ENCODE assay signal across 16 cellular contexts in the genomic region with DNA sequence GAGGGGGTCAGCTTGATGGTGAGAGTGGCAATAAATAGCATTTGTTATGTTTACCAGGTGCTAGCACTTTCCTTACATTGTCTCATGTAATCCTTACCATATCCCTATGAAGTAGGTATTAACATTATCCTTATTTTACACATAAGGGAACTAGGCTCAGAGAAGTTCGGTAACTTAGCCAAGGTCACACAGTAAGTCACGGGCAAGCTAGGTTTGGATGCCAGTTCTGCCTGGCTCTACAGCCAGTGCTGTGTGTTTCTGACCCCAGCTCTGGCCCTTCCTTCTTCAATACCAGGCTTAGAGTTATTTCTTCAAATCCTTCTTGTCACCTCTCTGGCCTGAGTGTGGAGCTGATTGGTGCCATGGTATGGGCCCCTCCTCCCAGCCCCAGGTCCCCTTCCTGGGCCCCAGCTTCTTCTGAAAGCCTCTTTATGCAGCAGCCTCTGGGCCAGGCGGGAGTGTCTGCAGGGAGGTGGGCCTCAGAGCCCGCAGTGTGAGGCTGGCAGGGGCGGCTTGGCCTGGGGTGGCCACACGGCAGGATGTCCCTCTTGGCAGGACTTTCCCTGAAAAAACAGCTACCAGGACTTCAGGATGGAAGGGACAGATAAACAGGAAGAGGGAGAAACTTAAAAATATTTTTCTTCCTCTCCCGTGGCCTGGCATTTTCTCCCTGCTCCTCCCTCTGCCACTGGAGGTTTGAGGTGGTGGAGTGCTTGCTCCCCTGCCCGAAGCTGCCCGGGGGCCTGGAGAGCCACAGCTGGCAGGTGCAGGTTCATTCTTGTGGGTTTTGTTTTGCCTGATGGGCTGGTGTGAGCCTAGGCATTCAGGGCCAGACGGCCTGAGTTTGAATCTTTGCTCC. TPM values are rescaled to one million over a fixed set of nuclear protein-coding genes. Genes with fewer than 3 reads are reported as not detected.
DNase-seq lines count a peak whose midpoint lies in the region; ATAC-seq and TF ChIP-seq lines count a peak whose summit lies in the region.
"Had no signal": no experiment of that assay in that cellular context is flagged by ENCODE, and none has a peak within 500 bp of the region (broad histone marks: within the 10 kb centered on the region; RNA-seq: fewer than 3 reads in every experiment).

No MANE protein-coding gene starts in this region.

- peak overlapping the region; percentile 90 for H3K27ac Mint-ChIP-seq in neural crest cell (ENCODE audit: unreplicated experiment)
- H3K27ac Mint-ChIP-seq: activated T-cell treated with anti-CD3 and anti-CD28 coated beads, Interleukin-2, amount 50 U/mL, for 24 hours had no signal

- H3K36me3 Mint-ChIP-seq in neural crest cell (ENCODE audit: low read depth) = no peaks in the 10 kb centered on the region

- H3K27ac ChIP-seq in esophagus squamous epithelium (peak overlapping the region in 3 of 4 donors; percentile 59 to 69 (median 66)), aorta (ENCODE audit: low read depth in 1 of 2, low read length in 2 of 2) (no peak overlapping the region)
- H3K27ac ChIP-seq: epithelial cell of prostate, WERI-Rb-1 had no signal

- H3K9me3 ChIP-seq in esophagus squamous epithelium = no peaks in the 10 kb centered on the region
- H3K9me3 ChIP-seq in aorta (ENCODE audit: control insufficient read depth, low read length) = no peaks in the 10 kb centered on the region
- H3K9me3 ChIP-seq: HAP-1 had no signal

- peaks cover 53% of the 10 kb centered on the region for H3K4me1 Mint-ChIP-seq in neural crest cell

- no peaks in the 10 kb centered on the region for H3K27me3 ChIP-seq in esophagus squamous epithelium
- no peaks in the 10 kb centered on the region for H3K27me3 ChIP-seq in aorta (ENCODE audit: control insufficient read depth in 1 of 2, insufficient read depth in 2 of 2, low read length in 1 of 2)

- 36 to 51% methylated on average over 6 to 10 of the region's 10 CpGs for WGBS in esophagus squamous epithelium, 2 donors
- 33 to 34% methylated on average over 10 of the region's 10 CpGs for WGBS in aorta, 2 donors

- DNase-seq in COLO668 (lab: John Stamatoyannopoulos, UW; ENCODE audit: unreplicated experiment) (peak; percentile 9), RPMI8226 (peak; percentile 43), esophagus squamous epithelium (lab: John Stamatoyannopoulos, UW) (no peak), neural crest cell (ENCODE audit: low read depth, low spot score) (peak; percentile 27), aorta (no peak), iPS-NIHi7 (ENCODE audit: extremely low spot score) (no peak)
- DNase-seq in activated CD4-positive, alpha-beta T cell treated with anti-CD3 and anti-CD28 coated beads for 1 hour = no peak
- DNase-seq: activated T-cell treated with anti-CD3 and anti-CD28 coated beads, Interleukin-2, amount 50 U/mL, for 24 hours; NCI-H1930; NK-92 treated with Interleukin-12 subunit alpha and Interleukin-12 subunit beta, amount 100 ng/mL, for 24 hours; WERI-Rb-1 had no signal

- TF ChIP-seq CTCF in esophagus squamous epithelium (IDR thresholded peaks at IDR 0.05) (no peak), neural crest cell (conservative IDR thresholded peaks at IDR 0.05) (no peak)

- no peak for ATAC-seq in aorta (ENCODE audit: low FRiP score)
- ATAC-seq in GM21717 (IDR thresholded peaks at IDR 0.05; ENCODE audit: unreplicated experiment) = no peak
- ATAC-seq: SK-N-SH treated with all-trans-retinoic acid at 6 μM for 48 hours had no signal

- H3K9me3 Mint-ChIP-seq in neural crest cell = no peaks in the 10 kb centered on the region
- H3K9me3 Mint-ChIP-seq: activated T-cell treated with anti-CD3 and anti-CD28 coated beads, Interleukin-2, amount 50 U/mL, for 24 hours had no signal

- H3K4me3 ChIP-seq in esophagus squamous epithelium (no peak overlapping the region), aorta (ENCODE audit: low read length in 2 of 2) (no peak overlapping the region)
- H3K4me3 ChIP-seq: HAP-1, skin epidermis had no signal

- H3K36me3 ChIP-seq in esophagus squamous epithelium = no peaks in the 10 kb centered on the region
- no peaks in the 10 kb centered on the region for H3K36me3 ChIP-seq in aorta (ENCODE audit: control insufficient read depth in 1 of 2, insufficient read depth in 2 of 2, low read length in 1 of 2)
- H3K36me3 ChIP-seq: HAP-1, WERI-Rb-1 had no signal

- peaks cover 4 to 55% (median 11%) of the 10 kb centered on the region in 3 donors for H3K4me1 ChIP-seq in esophagus squamous epithelium
- no peaks in the 10 kb centered on the region for H3K4me1 ChIP-seq in aorta (ENCODE audit: control insufficient read depth in 1 of 2, insufficient read depth in 2 of 2, low read length in 2 of 2)

- H3K4me3 Mint-ChIP-seq in neural crest cell = peak overlapping the region; percentile 3
- H3K4me3 Mint-ChIP-seq: activated T-cell treated with anti-CD3 and anti-CD28 coated beads, Interleukin-2, amount 50 U/mL, for 24 hours had no signal

- intact Hi-C loops in esophagus squamous epithelium (cut with DNase I) (no loop called here), aorta (cut with DNase I) (no loop called here)

- no peak for TF ChIP-seq POLR2A in esophagus squamous epithelium (IDR thresholded peaks at IDR 0.05)

- no peaks in the 10 kb centered on the region for H3K27me3 Mint-ChIP-seq in neural crest cell (ENCODE audit: low read depth)

RNA-seq across cellular contexts. Expression of gene PALD1, which starts 20.6 kb away (rescaled TPM):
- total RNA-seq in esophagus squamous epithelium (10 to 100 TPM in 1 of 4 donors, 1 to 10 TPM in 3; 2.6 to 11.3 (median 4.5) TPM), neural crest cell (14.1 and 14.3 TPM in 2 replicates), aorta (10 to 100 TPM; 10.7 to 11.5 TPM)
- 1 to 10 TPM; 3.9 to 5.7 TPM for polyA plus RNA-seq in aorta

RNA-seq across cellular contexts. Expression of gene NODAL, which starts 57.7 kb away (rescaled TPM):
- total RNA-seq in esophagus squamous epithelium (not detected), neural crest cell (not detected in 2 replicates), aorta (not detected)
- polyA plus RNA-seq in aorta = under 1 TPM in 1 of 2 donors, not detected in 1; 0.13 TPM

Comparison
In these comparisons a context has a peak if more than half of its experiments do, and no peak if none do; other contexts are left out.
1. DNase-seq: peak in COLO668 (single experiment), RPMI8226 (single experiment) and neural crest cell (single experiment); none in esophagus squamous epithelium (single experiment), aorta (0 of 2), iPS-NIHi7 (single experiment) and activated CD4-positive, alpha-beta T cell treated with anti-CD3 and anti-CD28 coated beads for 1 hour (single experiment).
2. H3K27ac ChIP-seq: peak in esophagus squamous epithelium (3 of 4); none in aorta (0 of 2).